In genomic region chrX:48224196-48224595, GRCh38 we compare ENCODE assay signal across 5 cellular contexts. TPM values are rescaled to one million over a fixed set of nuclear protein-coding genes. Genes with fewer than 3 reads are reported as not detected.
"Had no signal": no experiment of that assay in that cellular context is flagged by ENCODE, and none has a peak within 500 bp of the region (broad histone marks: within the 10 kb centered on the region; RNA-seq: fewer than 3 reads in every experiment).

No MANE protein-coding gene starts in this region.

RNA-seq across cellular contexts. Expression of gene SSX5, which starts 27.6 kb away (rescaled TPM):
- total RNA-seq: HepG2, HT-29, HT1080, IMR-90 had no signal
- polyA plus RNA-seq: HepG2, IgD-negative memory B cell, IMR-90 had no signal

RNA-seq across cellular contexts. Expression of gene SSX1, which starts 31.0 kb away (rescaled TPM):
- total RNA-seq: HepG2, HT-29, IMR-90 had no signal
- polyA plus RNA-seq: HepG2, IgD-negative memory B cell, IMR-90 had no signal
